3 cellular contexts compared by ENCODE assay signal in genomic region chr11:129236850-129237249, GRCh38.
TF ChIP-seq lines count a peak whose summit lies in the region.

No MANE protein-coding gene starts in this region.

TF ChIP-seq in SK-N-SH treated with all-trans-retinoic acid at 6 μM for 48 hours, 23 proteins besides CTCF, POLR2A, EP300 and RAD21:
- peak; percentile 85 for TF ChIP-seq ZNF8 (CRISPR knock-in tag; IDR thresholded peaks at IDR 0.05)
- no peak for TF ChIP-seq POU6F1 (CRISPR knock-in tag; IDR thresholded peaks at IDR 0.05; ENCODE audit: borderline replicate concordance, low read depth)
TF ChIP-seq in SK-N-SH treated with all-trans-retinoic acid at 6 μM for 48 hours: peak in this region for 1.

TF ChIP-seq in SK-N-SH, 30 proteins besides CTCF, POLR2A, EP300 and RAD21:
- TF ChIP-seq TEAD4 (IDR thresholded peaks at IDR 0.05; ENCODE audit: borderline replicate concordance, insufficient read depth) (no peak), SIN3A (IDR thresholded peaks at IDR 0.05; ENCODE audit: borderline replicate concordance, low read depth, low read length) (no peak), FOSL2 (IDR thresholded peaks at IDR 0.05; ENCODE audit: borderline replicate concordance, low read depth) (no peak), JUND (IDR thresholded peaks at IDR 0.05) (no peak), MAX (IDR thresholded peaks at IDR 0.05; ENCODE audit: low read depth) (no peak), CHD2 (IDR thresholded peaks at IDR 0.05; ENCODE audit: low read length, partially characterized antibody) (no peak), NFIC (IDR thresholded peaks at IDR 0.05; ENCODE audit: borderline replicate concordance) (no peak), MEF2A (IDR thresholded peaks at IDR 0.05; ENCODE audit: borderline replicate concordance, low read depth) (no peak), RXRA (IDR thresholded peaks at IDR 0.05; ENCODE audit: borderline replicate concordance, low read depth) (no peak), RCOR1 (IDR thresholded peaks at IDR 0.05; ENCODE audit: low read length) (no peak), USF2 (IDR thresholded peaks at IDR 0.05; ENCODE audit: borderline replicate concordance, low read depth, low read length) (no peak), USF1 (IDR thresholded peaks at IDR 0.05; ENCODE audit: borderline replicate concordance, low read depth) (no peak), YY1 (IDR thresholded peaks at IDR 0.05; ENCODE audit: low read depth) (no peak), IRF3 (IDR thresholded peaks at IDR 0.05; ENCODE audit: low read depth, low read length) (no peak)
TF ChIP-seq in SK-N-SH: peak in this region for 0.

TF ChIP-seq in K562, 482 proteins besides CTCF, POLR2A, EP300 and RAD21:
- TF ChIP-seq ZNF398 (CRISPR knock-in tag; IDR thresholded peaks at IDR 0.05) (no peak), TFE3 (CRISPR knock-in tag; IDR thresholded peaks at IDR 0.05) (0 out of 2 replicates have a peak, but pooled peaks have one; percentile 6)
